ENCODE assay signal across 12 cellular contexts in genomic region chr9:137174722-137175293, GRCh38. TPM values are rescaled to one million over a fixed set of nuclear protein-coding genes. Genes with fewer than 3 reads are reported as not detected.
A peak's percentile ranks its signal among the peaks of the same experiment; 100 is the strongest.
DNase-seq lines count a peak whose midpoint lies in the region; ATAC-seq and TF ChIP-seq lines count a peak whose summit lies in the region.
"Had no signal": no experiment of that assay in that cellular context is flagged by ENCODE, and none has a peak within 500 bp of the region (broad histone marks: within the 10 kb centered on the region; RNA-seq: fewer than 3 reads in every experiment).

No MANE protein-coding gene starts in this region.

- H3K9me3 Mint-ChIP-seq in HFFc6, result no peaks in the 10 kb centered on the region
- H3K9me3 Mint-ChIP-seq: activated T-cell treated with anti-CD3 and anti-CD28 coated beads, Interleukin-2, amount 50 U/mL, for 24 hours had no signal

- DNase-seq in ELF-1 (ENCODE audit: low read depth, low spot score) (peak; percentile 42), left lung (no peak), NCI-H774 (lab: John Stamatoyannopoulos, UW) (no peak), HFFc6 (no peak)
- DNase-seq: activated T-cell treated with anti-CD3 and anti-CD28 coated beads, Interleukin-2, amount 50 U/mL, for 24 hours; amniotic stem cell; NCI-H2029 had no signal

- no peak overlapping the region for H3K27ac Mint-ChIP-seq in HFFc6
- H3K27ac Mint-ChIP-seq: activated T-cell treated with anti-CD3 and anti-CD28 coated beads, Interleukin-2, amount 50 U/mL, for 24 hours had no signal

- no peaks in the 10 kb centered on the region for H3K9me3 ChIP-seq in BLaER1 treated with 17β-estradiol and CSF1 and Interleukin-3, amounts not matched to agents 10 nM and 100 nM (replicated peaks in 1 of 11)
- H3K9me3 ChIP-seq in OCI-LY3 (ENCODE audit: insufficient read depth, low read length) (no peaks in the 10 kb centered on the region), left lung (no peaks in the 10 kb centered on the region)

- H3K27ac ChIP-seq in BLaER1 treated with 17β-estradiol and CSF1 and Interleukin-3, amounts not matched to agents 10 nM and 100 nM, result peak overlapping the region in 5 of 11 experiments; percentile 11 to 68 (median 64); a peak in 6 of 22 replicates
- H3K27ac ChIP-seq in OCI-LY3 (ENCODE audit: low read length), result no peak overlapping the region
- H3K27ac ChIP-seq in left lung, result no peak overlapping the region

- H3K79me2 ChIP-seq in OCI-LY3 (ENCODE audit: low read length), result no peaks in the 10 kb centered on the region

- peaks cover 0 to 85% (median 37%) of the 10 kb centered on the region in 11 experiments; a peak in 18 of 22 replicates for H4K20me1 ChIP-seq in BLaER1 treated with 17β-estradiol and CSF1 and Interleukin-3, amounts not matched to agents 10 nM and 100 nM
- H4K20me1 ChIP-seq in OCI-LY3 (ENCODE audit: insufficient read depth, low read length), result no peaks in the 10 kb centered on the region; the same call in 1 of the 2 replicates

- H3K4me1 Mint-ChIP-seq in HFFc6 (ENCODE audit: low read depth), result peaks cover 11% of the 10 kb centered on the region

- no peaks in the 10 kb centered on the region for H3K36me3 Mint-ChIP-seq in HFFc6 (ENCODE audit: low read depth)

- H3K4me2 ChIP-seq in BLaER1 treated with 17β-estradiol and CSF1 and Interleukin-3, amounts not matched to agents 10 nM and 100 nM, result peak overlapping the region; percentile 18 to 100 (median 99); a peak in 20 of 22 replicates
- peak overlapping the region; percentile 61 for H3K4me2 ChIP-seq in OCI-LY3 (ENCODE audit: low read length)

- H3K27me3 ChIP-seq in BLaER1 treated with 17β-estradiol and CSF1 and Interleukin-3, amounts not matched to agents 10 nM and 100 nM, result peaks cover 0 to 56% (median 0%) of the 10 kb centered on the region in 11 experiments; a peak in 10 of 22 replicates
- H3K27me3 ChIP-seq in OCI-LY3 (ENCODE audit: low read depth, low read length) (no peaks in the 10 kb centered on the region; the same call in 1 of the 2 replicates), left lung (peaks cover 11 to 63% of the 10 kb centered on the region in 2 donors)

- no peak overlapping the region for H2AFZ ChIP-seq in OCI-LY3 (ENCODE audit: low read depth, low read length)

- intact Hi-C loops in left lung (cut with DNase I), result no loop called here

- peak overlapping the region in 2 of 10 experiments; percentile 41 to 53; a peak in 3 of 20 replicates for H3K4me3 ChIP-seq in BLaER1 treated with 17β-estradiol and CSF1 and Interleukin-3, amounts not matched to agents 10 nM and 100 nM
- H3K4me3 ChIP-seq in OCI-LY3 (ENCODE audit: low read length) (peak overlapping the region; percentile 42; the same call in 1 of the 2 replicates), left lung (no peak overlapping the region)

- peak overlapping the region in 5 of 11 experiments; percentile 13 to 74 (median 62); a peak in 9 of 22 replicates for H3K9ac ChIP-seq in BLaER1 treated with 17β-estradiol and CSF1 and Interleukin-3, amounts not matched to agents 10 nM and 100 nM
- H3K9ac ChIP-seq in OCI-LY3 (ENCODE audit: low read length), result no peak overlapping the region

- peaks cover 37 to 79% (median 75%) of the 10 kb centered on the region in 10 experiments for H3K4me1 ChIP-seq in BLaER1 treated with 17β-estradiol and CSF1 and Interleukin-3, amounts not matched to agents 10 nM and 100 nM
- peaks cover 24% of the 10 kb centered on the region for H3K4me1 ChIP-seq in OCI-LY3 (ENCODE audit: low read length)
- peaks cover 0 to 8% of the 10 kb centered on the region in 2 donors for H3K4me1 ChIP-seq in left lung

- H3K36me3 ChIP-seq in BLaER1 treated with 17β-estradiol and CSF1 and Interleukin-3, amounts not matched to agents 10 nM and 100 nM, result peaks cover 14 to 32% (median 29%) of the 10 kb centered on the region in 11 experiments
- H3K36me3 ChIP-seq in OCI-LY3 (replicated peaks; ENCODE audit: low read depth, low read length) (peaks cover 9% of the 10 kb centered on the region), left lung (peaks cover 0 to 32% of the 10 kb centered on the region in 2 donors)

- H3K4me3 Mint-ChIP-seq in HFFc6, result no peak overlapping the region
- H3K4me3 Mint-ChIP-seq: activated T-cell treated with anti-CD3 and anti-CD28 coated beads, Interleukin-2, amount 50 U/mL, for 24 hours had no signal

- TF ChIP-seq CTCF in OCI-LY3 (IDR thresholded peaks at IDR 0.05; ENCODE audit: low read depth, low read length) (no peak), left lung (IDR thresholded peaks at IDR 0.05) (no peak), HFFc6 (IDR thresholded peaks at IDR 0.05) (no peak)

- peaks cover 5% of the 10 kb centered on the region for H3K27me3 Mint-ChIP-seq in HFFc6 (ENCODE audit: insufficient read depth)

- ATAC-seq in left lung, result peak; percentile 9
- ATAC-seq in GM21723 (IDR thresholded peaks at IDR 0.05; ENCODE audit: unreplicated experiment), result no peak

RNA-seq across cellular contexts. Expression of gene TMEM210, which starts 3.0 kb away (rescaled TPM):
- total RNA-seq in left lung, result not detected
- not detected for total RNA-seq in HFFc6 (2021; fragmentation: NEBNext Ultra II Directional; extraction: Animal tissue kit (Norgen Biotek cat#: 25700))
- total RNA-seq: epithelial cell of proximal tubule, left lobe of liver had no signal

RNA-seq across cellular contexts. Expression of gene LRRC26, which starts 5.0 kb away (rescaled TPM):
- total RNA-seq in left lung, result under 1 TPM in 1 of 2 donors, not detected in 1; 0.55 TPM
- not detected for total RNA-seq in HFFc6 (2021; fragmentation: NEBNext Ultra II Directional; extraction: Animal tissue kit (Norgen Biotek cat#: 25700))
- total RNA-seq: epithelial cell of proximal tubule, left lobe of liver had no signal

RNA-seq across cellular contexts. Expression of gene ANAPC2, which starts 13.6 kb away (rescaled TPM):
- total RNA-seq in left lung, result 10 to 100 TPM; 43.5 to 52.3 TPM
- total RNA-seq in HFFc6 (2021; fragmentation: NEBNext Ultra II Directional; extraction: Animal tissue kit (Norgen Biotek cat#: 25700)), result 10 to 100 TPM; 34.8 to 41.5 (median 37.4) TPM

RNA-seq across cellular contexts. Expression of gene SSNA1, which starts 13.7 kb away (rescaled TPM):
- 10 to 100 TPM; 59.1 to 68.0 TPM for total RNA-seq in left lung
- total RNA-seq in HFFc6 (2021; fragmentation: NEBNext Ultra II Directional; extraction: Animal tissue kit (Norgen Biotek cat#: 25700)), result 10 to 100 TPM; 76.7 to 82.8 (median 82.1) TPM

RNA-seq across cellular contexts. Expression of gene TPRN, which starts 25.7 kb away (rescaled TPM):
- total RNA-seq in left lung, result 10 to 100 TPM; 21.6 to 21.7 TPM
- total RNA-seq in HFFc6 (2021; fragmentation: NEBNext Ultra II Directional; extraction: Animal tissue kit (Norgen Biotek cat#: 25700)), result 10 to 100 TPM in 4 of 6 experiments, 1 to 10 TPM in 2; 9.9 to 18.1 (median 13.3) TPM
